In the genomic region with DNA sequence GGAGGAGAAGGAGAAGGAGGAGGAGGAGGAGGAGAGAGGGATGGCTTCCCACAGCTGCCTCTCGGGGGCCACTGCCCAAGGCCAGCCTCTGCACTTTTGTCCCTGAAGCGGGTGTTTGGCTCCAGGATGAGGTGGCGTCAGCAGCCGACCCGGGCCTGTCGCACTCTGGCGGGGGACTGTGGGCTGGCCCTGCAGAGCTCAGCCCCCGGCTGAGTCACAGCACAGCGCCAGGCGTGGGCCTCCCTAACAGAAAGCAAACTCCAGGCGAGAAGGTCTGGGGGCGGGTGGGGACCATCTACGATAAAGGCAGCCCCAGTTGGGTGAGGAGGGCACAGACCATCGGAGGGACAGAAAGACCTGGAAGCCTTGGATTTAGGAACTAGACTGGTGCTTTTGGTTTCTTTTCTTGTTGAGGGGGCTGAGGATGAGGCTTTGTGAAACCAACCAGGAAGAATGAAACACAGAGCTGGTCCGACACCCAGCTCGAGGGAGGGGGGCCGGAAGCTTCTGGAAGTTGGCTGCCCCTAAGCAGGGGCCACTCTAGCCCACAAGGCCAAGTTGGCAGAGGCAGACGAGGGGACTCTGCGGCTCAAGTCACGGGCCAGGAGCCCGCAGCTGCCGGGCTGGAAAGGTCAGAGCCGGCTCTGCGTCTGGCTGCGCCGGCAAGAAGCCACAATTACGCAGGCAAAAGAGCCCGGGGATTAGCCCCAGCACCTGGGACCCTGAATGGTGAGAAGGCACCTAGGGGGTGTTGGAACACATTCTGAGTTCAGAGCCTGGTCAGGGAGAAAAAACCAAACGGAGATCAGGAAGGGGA, we compare ENCODE assay signal across 1 cellular context.
TF ChIP-seq lines count a peak whose summit lies in the region.

No MANE protein-coding gene starts in this region.

TF ChIP-seq in K562, 482 proteins besides CTCF, POLR2A, EP300 and RAD21 (continued from another document and continues in another):
- no peak for TF ChIP-seq ARID3B (CRISPR knock-in tag; IDR thresholded peaks at IDR 0.05; ENCODE audit: borderline replicate concordance)
- no peak for TF ChIP-seq RAD51 (IDR thresholded peaks at IDR 0.05; ENCODE audit: borderline replicate concordance, low read depth)
- TF ChIP-seq ILF3 (IDR thresholded peaks at IDR 0.05; ENCODE audit: borderline replicate concordance), result no peak
- no peak for TF ChIP-seq ZNF584 (CRISPR knock-in tag; IDR thresholded peaks at IDR 0.05; ENCODE audit: low read depth)
- TF ChIP-seq CCNT2 (IDR thresholded peaks at IDR 0.05; ENCODE audit: borderline replicate concordance, extremely low read depth, insufficient read length, low read depth, low read length), result peak; percentile 64
- TF ChIP-seq, protein P1, sequence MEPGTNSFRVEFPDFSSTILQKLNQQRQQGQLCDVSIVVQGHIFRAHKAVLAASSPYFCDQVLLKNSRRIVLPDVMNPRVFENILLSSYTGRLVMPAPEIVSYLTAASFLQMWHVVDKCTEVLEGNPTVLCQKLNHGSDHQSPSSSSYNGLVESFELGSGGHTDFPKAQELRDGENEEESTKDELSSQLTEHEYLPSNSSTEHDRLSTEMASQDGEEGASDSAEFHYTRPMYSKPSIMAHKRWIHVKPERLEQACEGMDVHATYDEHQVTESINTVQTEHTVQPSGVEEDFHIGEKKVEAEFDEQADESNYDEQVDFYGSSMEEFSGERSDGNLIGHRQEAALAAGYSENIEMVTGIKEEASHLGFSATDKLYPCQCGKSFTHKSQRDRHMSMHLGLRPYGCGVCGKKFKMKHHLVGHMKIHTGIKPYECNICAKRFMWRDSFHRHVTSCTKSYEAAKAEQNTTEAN (CRISPR knock-in tag; IDR thresholded peaks at IDR 0.05), result no peak
- TF ChIP-seq, protein P2, sequence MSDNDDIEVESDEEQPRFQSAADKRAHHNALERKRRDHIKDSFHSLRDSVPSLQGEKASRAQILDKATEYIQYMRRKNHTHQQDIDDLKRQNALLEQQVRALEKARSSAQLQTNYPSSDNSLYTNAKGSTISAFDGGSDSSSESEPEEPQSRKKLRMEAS (CRISPR knock-in tag; IDR thresholded peaks at IDR 0.05), result no peak; the same call in 1 of the 2 replicates
- TF ChIP-seq, protein P3, sequence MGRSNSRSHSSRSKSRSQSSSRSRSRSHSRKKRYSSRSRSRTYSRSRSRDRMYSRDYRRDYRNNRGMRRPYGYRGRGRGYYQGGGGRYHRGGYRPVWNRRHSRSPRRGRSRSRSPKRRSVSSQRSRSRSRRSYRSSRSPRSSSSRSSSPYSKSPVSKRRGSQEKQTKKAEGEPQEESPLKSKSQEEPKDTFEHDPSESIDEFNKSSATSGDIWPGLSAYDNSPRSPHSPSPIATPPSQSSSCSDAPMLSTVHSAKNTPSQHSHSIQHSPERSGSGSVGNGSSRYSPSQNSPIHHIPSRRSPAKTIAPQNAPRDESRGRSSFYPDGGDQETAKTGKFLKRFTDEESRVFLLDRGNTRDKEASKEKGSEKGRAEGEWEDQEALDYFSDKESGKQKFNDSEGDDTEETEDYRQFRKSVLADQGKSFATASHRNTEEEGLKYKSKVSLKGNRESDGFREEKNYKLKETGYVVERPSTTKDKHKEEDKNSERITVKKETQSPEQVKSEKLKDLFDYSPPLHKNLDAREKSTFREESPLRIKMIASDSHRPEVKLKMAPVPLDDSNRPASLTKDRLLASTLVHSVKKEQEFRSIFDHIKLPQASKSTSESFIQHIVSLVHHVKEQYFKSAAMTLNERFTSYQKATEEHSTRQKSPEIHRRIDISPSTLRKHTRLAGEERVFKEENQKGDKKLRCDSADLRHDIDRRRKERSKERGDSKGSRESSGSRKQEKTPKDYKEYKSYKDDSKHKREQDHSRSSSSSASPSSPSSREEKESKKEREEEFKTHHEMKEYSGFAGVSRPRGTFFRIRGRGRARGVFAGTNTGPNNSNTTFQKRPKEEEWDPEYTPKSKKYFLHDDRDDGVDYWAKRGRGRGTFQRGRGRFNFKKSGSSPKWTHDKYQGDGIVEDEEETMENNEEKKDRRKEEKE (IDR thresholded peaks at IDR 0.05; ENCODE audit: borderline replicate concordance in 1 of 2, control insufficient read depth in 1 of 2, low read depth in 2 of 2, low read length in 1 of 2), result no peak
- no peak for TF ChIP-seq KAT2B (IDR thresholded peaks at IDR 0.05; ENCODE audit: low read depth, low read length)
- TF ChIP-seq NR2F6 (CRISPR knock-in tag; IDR thresholded peaks at IDR 0.05), result no peak
- no peak for TF ChIP-seq HNRNPUL1 (IDR thresholded peaks at IDR 0.05; ENCODE audit: low read length)
- TF ChIP-seq POLR2AphosphoS2 (IDR thresholded peaks at IDR 0.05; ENCODE audit: low read length), result peak; percentile 60; the same call in 1 of the 2 replicates
- TF ChIP-seq PHF8 (IDR thresholded peaks at IDR 0.05; ENCODE audit: borderline replicate concordance, low read length), result peak; percentile 68; the same call in 1 of the 2 replicates
- TF ChIP-seq ZNF511 (CRISPR knock-in tag; IDR thresholded peaks at IDR 0.05), result no peak
- no peak for TF ChIP-seq MAFK (IDR thresholded peaks at IDR 0.05; ENCODE audit: low read length)
- TF ChIP-seq POLR3G (IDR thresholded peaks at IDR 0.05; ENCODE audit: extremely low read depth, insufficient read length, insufficient replicate concordance), result no peak
- peak; percentile 66; the same call in 1 of the 2 replicates for TF ChIP-seq SMARCA4 (IDR thresholded peaks at IDR 0.05)
- TF ChIP-seq ZZZ3 (IDR thresholded peaks at IDR 0.05), result no peak
- TF ChIP-seq, protein P4, sequence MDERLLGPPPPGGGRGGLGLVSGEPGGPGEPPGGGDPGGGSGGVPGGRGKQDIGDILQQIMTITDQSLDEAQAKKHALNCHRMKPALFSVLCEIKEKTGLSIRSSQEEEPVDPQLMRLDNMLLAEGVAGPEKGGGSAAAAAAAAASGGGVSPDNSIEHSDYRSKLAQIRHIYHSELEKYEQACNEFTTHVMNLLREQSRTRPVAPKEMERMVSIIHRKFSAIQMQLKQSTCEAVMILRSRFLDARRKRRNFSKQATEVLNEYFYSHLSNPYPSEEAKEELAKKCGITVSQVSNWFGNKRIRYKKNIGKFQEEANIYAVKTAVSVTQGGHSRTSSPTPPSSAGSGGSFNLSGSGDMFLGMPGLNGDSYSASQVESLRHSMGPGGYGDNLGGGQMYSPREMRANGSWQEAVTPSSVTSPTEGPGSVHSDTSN (CRISPR knock-in tag; IDR thresholded peaks at IDR 0.05; ENCODE audit: low read depth), result no peak
- TF ChIP-seq, protein P4 (tag; conservative IDR thresholded peaks at IDR 0.05; ENCODE audit: low read depth), result no peak
- TF ChIP-seq HIVEP1 (CRISPR knock-in tag; IDR thresholded peaks at IDR 0.05), result no peak
- no peak for TF ChIP-seq ZNF507 (tag; conservative IDR thresholded peaks at IDR 0.05)
- TF ChIP-seq TCF3 (CRISPR knock-in tag; IDR thresholded peaks at IDR 0.05), result no peak
- TF ChIP-seq C11orf30 (IDR thresholded peaks at IDR 0.05; ENCODE audit: low read depth), result peak; percentile 29; the same call in 1 of the 2 replicates
- no peak for TF ChIP-seq ZNF764 (CRISPR knock-in tag; IDR thresholded peaks at IDR 0.05; ENCODE audit: low read depth)
- TF ChIP-seq ZNF436 (CRISPR knock-in tag; IDR thresholded peaks at IDR 0.05), result no peak
- no peak for TF ChIP-seq LARP7 (IDR thresholded peaks at IDR 0.05)
- TF ChIP-seq MYC (IDR thresholded peaks at IDR 0.05; ENCODE audit: low read depth, low read length), result peak; percentile 26; the same call in 1 of the 2 replicates
- TF ChIP-seq MYC (CRISPR knock-in tag; IDR thresholded peaks at IDR 0.05; ENCODE audit: borderline replicate concordance, low read depth), result no peak
- no peak for TF ChIP-seq ZNF785 (CRISPR knock-in tag; IDR thresholded peaks at IDR 0.05)
- TF ChIP-seq, protein P5, sequence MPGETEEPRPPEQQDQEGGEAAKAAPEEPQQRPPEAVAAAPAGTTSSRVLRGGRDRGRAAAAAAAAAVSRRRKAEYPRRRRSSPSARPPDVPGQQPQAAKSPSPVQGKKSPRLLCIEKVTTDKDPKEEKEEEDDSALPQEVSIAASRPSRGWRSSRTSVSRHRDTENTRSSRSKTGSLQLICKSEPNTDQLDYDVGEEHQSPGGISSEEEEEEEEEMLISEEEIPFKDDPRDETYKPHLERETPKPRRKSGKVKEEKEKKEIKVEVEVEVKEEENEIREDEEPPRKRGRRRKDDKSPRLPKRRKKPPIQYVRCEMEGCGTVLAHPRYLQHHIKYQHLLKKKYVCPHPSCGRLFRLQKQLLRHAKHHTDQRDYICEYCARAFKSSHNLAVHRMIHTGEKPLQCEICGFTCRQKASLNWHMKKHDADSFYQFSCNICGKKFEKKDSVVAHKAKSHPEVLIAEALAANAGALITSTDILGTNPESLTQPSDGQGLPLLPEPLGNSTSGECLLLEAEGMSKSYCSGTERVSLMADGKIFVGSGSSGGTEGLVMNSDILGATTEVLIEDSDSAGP (CRISPR knock-in tag; IDR thresholded peaks at IDR 0.05), result no peak
- no peak for TF ChIP-seq JUNB (CRISPR knock-in tag; conservative IDR thresholded peaks at IDR 0.05)
- no peak for TF ChIP-seq RBM39 (optimal IDR thresholded peaks at IDR 0.05; ENCODE audit: low read depth, low read length)
- no peak for TF ChIP-seq ZNF717 (CRISPR knock-in tag; IDR thresholded peaks at IDR 0.05)
- no peak for TF ChIP-seq LCOR (CRISPR knock-in tag; IDR thresholded peaks at IDR 0.05)
- TF ChIP-seq ZNF212 (CRISPR knock-in tag; IDR thresholded peaks at IDR 0.05), result no peak
- no peak for TF ChIP-seq MCM7 (IDR thresholded peaks at IDR 0.05)
- TF ChIP-seq ESRRA (IDR thresholded peaks at IDR 0.05; ENCODE audit: borderline replicate concordance, low read depth), result no peak
- TF ChIP-seq ZNF57 (CRISPR knock-in tag; IDR thresholded peaks at IDR 0.05), result 0 out of 2 replicates have a peak, but pooled peaks have one; percentile 8
- no peak for TF ChIP-seq ARID4B (CRISPR knock-in tag; IDR thresholded peaks at IDR 0.05)
- no peak for TF ChIP-seq BCOR (IDR thresholded peaks at IDR 0.05)
- no peak for TF ChIP-seq SIX5 (IDR thresholded peaks at IDR 0.05; ENCODE audit: borderline replicate concordance in 1 of 2, insufficient read depth in 1 of 2, low read depth in 1 of 2, low read length in 2 of 2)
- no peak for TF ChIP-seq ZNF184 (CRISPR knock-in tag; IDR thresholded peaks at IDR 0.05)
- no peak for TF ChIP-seq PPARD (CRISPR knock-in tag; IDR thresholded peaks at IDR 0.05)
- no peak for TF ChIP-seq KHSRP (IDR thresholded peaks at IDR 0.05)
- no peak for TF ChIP-seq BRD4 (IDR thresholded peaks at IDR 0.05)
